In the genomic region with DNA sequence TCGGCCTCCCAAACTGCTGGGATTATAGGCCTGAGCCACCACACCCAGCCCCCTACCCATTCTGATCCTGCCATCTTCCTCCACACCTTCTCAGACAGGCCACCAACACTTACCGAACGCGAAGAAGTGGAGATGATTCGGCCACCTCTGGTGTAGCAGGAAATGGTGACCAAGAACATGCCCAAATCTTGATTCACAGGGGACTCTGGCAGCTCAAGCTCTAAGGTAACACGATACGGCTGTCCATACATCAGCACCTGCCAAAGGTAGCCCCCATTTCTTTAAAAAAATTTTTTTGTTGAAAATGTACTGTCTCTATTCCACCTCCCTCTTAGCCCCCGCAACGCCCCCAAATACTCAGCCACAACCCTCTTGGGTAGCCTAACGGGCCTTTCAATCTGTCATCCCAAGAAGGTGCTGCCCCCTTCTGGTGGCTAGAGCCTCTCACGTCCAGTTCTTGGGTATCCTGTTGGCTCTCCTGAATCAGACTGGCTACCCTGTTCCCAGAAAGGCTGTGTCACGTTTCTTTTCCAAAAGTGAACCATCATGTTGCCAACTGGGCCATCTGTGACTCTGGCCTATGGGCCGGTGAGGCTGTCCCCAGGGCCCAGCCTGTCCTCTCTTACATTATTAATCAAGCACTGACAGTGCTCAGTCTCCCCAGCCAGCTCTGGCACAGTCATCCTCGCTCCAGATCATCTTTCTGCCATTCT, we compare ENCODE assay signal across 8 cellular contexts. TPM values are rescaled to one million over a fixed set of nuclear protein-coding genes. Genes with fewer than 3 reads are reported as not detected.
DNase-seq lines count a peak whose midpoint lies in the region; ATAC-seq, FAIRE-seq and TF ChIP-seq lines count a peak whose summit lies in the region.

No MANE protein-coding gene starts in this region.

- no peak overlapping the region for H3K4me3 ChIP-seq in A673 (ENCODE audit: low read depth, low read length, poor library complexity, severe bottlenecking)
- no peak overlapping the region for H3K4me3 ChIP-seq in dorsolateral prefrontal cortex

- FAIRE-seq in GM12892 (lab: Jason Lieb, UNC), result peak; percentile 90

- intact Hi-C loops in A673 (cut with micrococcal nuclease; ENCODE audit: unreplicated experiment) (loop anchor here (1.0 kb wide), 1 partner anchor 299 kb away; no protein-coding TSS in a partner anchor), dorsolateral prefrontal cortex (cut with DNase I) (loop anchor here in 1 of 2 donors (5.0 kb wide), 1 partner anchor 302 kb away; no protein-coding TSS in a partner anchor)

- no peaks in the 10 kb centered on the region for H3K9me3 ChIP-seq in A673 (ENCODE audit: low read depth, low read length, poor library complexity, severe bottlenecking)

- CTCF ChIA-PET in A673 (lab: Charles Lee), result interaction anchor here (0.5 to 2.0 kb wide), 7 partner anchors 14 to 356 kb away, joined by 3 to 11 read pairs (median 5); no protein-coding TSS in a partner anchor

- H3K27ac ChIP-seq in A673 (ENCODE audit: low read depth, low read length, poor library complexity, severe bottlenecking) (peak overlapping the region; percentile 4), dorsolateral prefrontal cortex (peak overlapping the region in 7 of 59 donors; percentile 1 to 39 (median 26))

- peak; percentile 91 for DNase-seq in A673 (ENCODE audit: low spot score)
- peak; percentile 66 for DNase-seq in GM12892 (ENCODE audit: insufficient read length)
- peak; percentile 79 for DNase-seq in NCI-H510A treated with DMSO at 0.1 percent for 48 hours (lab: John Stamatoyannopoulos, UW)
- DNase-seq in activated CD4-positive, alpha-beta T cell treated with anti-CD3 and anti-CD28 coated beads, Interleukin-2, amount 50 U/mL, for 48 hours, result peak; percentile 74 to 82
- DNase-seq in dorsolateral prefrontal cortex, result peak in 9 of 10 donors; percentile 54 to 86 (median 76)
- peak; percentile 88 to 91 for DNase-seq in lung microvascular endothelial cell (ENCODE audit: low read depth in 2 of 2)
- peak; percentile 69 for DNase-seq in stimulated activated CD8-positive, alpha-beta memory T cell treated with anti-CD3 and anti-CD28 coated beads, Interleukin-15, amount 100 ng/mL, for 1 hour (ENCODE audit: low read depth)

- TF ChIP-seq POLR2A in GM12892 (IDR thresholded peaks at IDR 0.05; ENCODE audit: low read depth, low read length), result no peak

- H3K27me3 ChIP-seq in A673 (replicated peaks; ENCODE audit: insufficient read depth, low read depth, low read length, poor library complexity) (no peaks in the 10 kb centered on the region), dorsolateral prefrontal cortex (no peaks in the 10 kb centered on the region)

- no peak for ATAC-seq in GM21717 (IDR thresholded peaks at IDR 0.05; ENCODE audit: unreplicated experiment)

- H3K36me3 ChIP-seq in A673 (ENCODE audit: insufficient read depth, low read length, poor library complexity, severe bottlenecking), result peaks cover 39% of the 10 kb centered on the region

- BruUV-seq in A673 (replicated peaks; lab: Mats Ljungman, UMichigan), result no TSS peak

- TF ChIP-seq CTCF in A673 (conservative IDR thresholded peaks at IDR 0.05; ENCODE audit: low read depth, low read length) (peak; percentile 98), dorsolateral prefrontal cortex (IDR thresholded peaks at IDR 0.05 in 54 of 56, conservative IDR thresholded peaks at IDR 0.05 in 2 of 56; ENCODE audit: low read depth in 1 of 56, partially characterized antibody in 56 of 56) (peak; percentile 49 to 88 (median 77))

- POLR2A ChIA-PET in A673 (lab: Charles Lee; ENCODE audit: low non-redundant PET), result no interaction called here

- H3K4me1 ChIP-seq in A673 (ENCODE audit: insufficient read depth, low read length, poor library complexity, severe bottlenecking), result peaks cover 5% of the 10 kb centered on the region

RNA-seq across cellular contexts. Expression of a gene that starts 5.3 kb away (rescaled TPM):
- 0.37 and 0.52 TPM in 2 replicates for total RNA-seq in A673 (2021)
- polyA plus RNA-seq in GM12892 (2012; ENCODE audit: missing spikeins), result not detected
- 1 to 10 TPM in 33 of 120 experiments, under 1 TPM in 84, not detected in 3; 0.18 to 3.0 (median 0.71) TPM for total RNA-seq in dorsolateral prefrontal cortex
- total RNA-seq in lung microvascular endothelial cell, result 0.22 and 0.60 TPM in 2 replicates

RNA-seq across cellular contexts. Expression of a gene that starts 12.6 kb away (rescaled TPM):
- total RNA-seq in A673 (2021), result 123 and 132 TPM in 2 replicates
- 28.5 TPM for polyA plus RNA-seq in GM12892 (2012; ENCODE audit: missing spikeins)
- total RNA-seq in dorsolateral prefrontal cortex, result 100 to 1,000 TPM; 172 to 618 (median 433) TPM
- 17.7 and 26.4 TPM in 2 replicates for total RNA-seq in lung microvascular endothelial cell

RNA-seq across cellular contexts. Expression of a gene that starts 12.9 kb away (rescaled TPM):
- total RNA-seq in A673 (2021), result 0.45 and 0.72 TPM in 2 replicates
- polyA plus RNA-seq in GM12892 (2012; ENCODE audit: missing spikeins), result 0.76 TPM
- total RNA-seq in dorsolateral prefrontal cortex, result 100 to 1,000 TPM in 115 of 120 experiments, 10 to 100 TPM in 5; 71.3 to 383 (median 216) TPM
- total RNA-seq in lung microvascular endothelial cell, result not detected in 2 replicates

RNA-seq across cellular contexts. Expression of a gene that starts 15.7 kb away (rescaled TPM):
- total RNA-seq in A673 (2021) (143 and 147 TPM in 2 replicates), dorsolateral prefrontal cortex (10 to 100 TPM; 50.5 to 93.7 (median 71.1) TPM), lung microvascular endothelial cell (126 and 131 TPM in 2 replicates)
- polyA plus RNA-seq in GM12892 (2012; ENCODE audit: missing spikeins), result 101 TPM

RNA-seq across cellular contexts. Expression of a gene that starts 22.5 kb away (rescaled TPM):
- 7.1 and 7.8 TPM in 2 replicates for total RNA-seq in A673 (2021)
- 10.4 TPM for polyA plus RNA-seq in GM12892 (2012; ENCODE audit: missing spikeins)
- total RNA-seq in dorsolateral prefrontal cortex, result 10 to 100 TPM in 1 of 120 experiments, 1 to 10 TPM in 119; 1.5 to 11.0 (median 4.6) TPM
- 1.5 and 1.6 TPM in 2 replicates for total RNA-seq in lung microvascular endothelial cell

Comparison
In these comparisons a context has a peak if more than half of its experiments do, and no peak if none do; other contexts are left out.
1. RNA of a gene that starts 12.9 kb away (total RNA-seq): 71.3 to 383 TPM in dorsolateral prefrontal cortex; 0.45 to 0.72 TPM in A673 and not detected in lung microvascular endothelial cell; every median in the first group is over 10 times any median in the second.
2. Peak in every context shown above with its lines, with median percentiles within 50 percentile points of each other: DNase-seq.